Comparison of ENCODE assay signal across 8 cellular contexts in the genomic region with DNA sequence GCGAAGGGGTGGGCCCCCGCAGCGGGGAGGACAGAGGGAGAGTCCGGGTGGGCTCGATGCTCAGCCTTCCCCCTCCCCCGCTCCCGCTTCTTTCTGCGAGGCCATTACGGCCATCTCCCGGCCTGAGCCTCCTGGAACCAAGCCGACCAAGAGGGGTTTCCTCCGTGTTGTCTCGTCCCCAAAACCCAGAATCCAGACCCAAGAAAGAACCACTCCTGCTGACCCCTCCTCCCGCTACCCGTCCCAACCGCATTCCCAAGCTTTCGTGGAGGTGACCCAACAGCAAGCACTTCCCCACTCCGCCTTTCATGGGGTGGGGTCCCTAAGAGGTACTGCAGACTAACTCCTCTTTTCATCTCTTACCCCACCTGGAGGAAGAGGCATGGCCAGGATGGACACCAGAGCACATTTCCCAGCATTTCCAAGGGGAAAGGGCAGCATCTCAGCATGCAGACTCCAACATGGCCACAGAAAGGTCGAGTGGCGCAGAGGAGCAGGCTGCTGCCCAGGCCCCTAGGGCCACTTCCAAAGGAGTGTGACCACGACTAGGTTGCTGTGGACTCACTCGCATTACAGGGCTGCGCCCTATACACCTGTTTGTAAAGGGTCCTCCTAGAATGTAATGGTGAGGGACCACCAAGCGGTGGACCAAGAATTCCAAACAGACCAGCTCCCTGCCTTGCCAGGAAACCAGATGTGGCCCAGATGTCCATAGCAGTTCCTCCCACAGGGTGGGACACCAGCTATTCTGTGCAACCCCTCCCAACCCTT. TPM values are rescaled to one million over a fixed set of nuclear protein-coding genes. Genes with fewer than 3 reads are reported as not detected.
DNase-seq lines count a peak whose midpoint lies in the region; ATAC-seq, FAIRE-seq and TF ChIP-seq lines count a peak whose summit lies in the region.

No MANE protein-coding gene starts in this region.

- 18 to 41% methylated on average over 8 to 10 of the region's 24 CpGs for WGBS in tibial nerve, 2 donors

- H3K27me3 Mint-ChIP-seq in astrocyte (ENCODE audit: low read depth, unreplicated experiment): no peaks in the 10 kb centered on the region

- H3K9me3 ChIP-seq in astrocyte (ENCODE audit: insufficient read depth, low read depth, low read length) (no peaks in the 10 kb centered on the region), left lung (no peaks in the 10 kb centered on the region), tibial nerve (no peaks in the 10 kb centered on the region)

- H3K4me1 Mint-ChIP-seq in astrocyte (ENCODE audit: low read depth, unreplicated experiment): peaks cover 24% of the 10 kb centered on the region

- peak overlapping the region; percentile 61 for H2AFZ ChIP-seq in astrocyte (ENCODE audit: low read depth, low read length)

- H3K27me3 ChIP-seq in astrocyte (ENCODE audit: insufficient read depth, low read length) (peaks cover 2% of the 10 kb centered on the region), left lung (peaks cover 0 to 67% of the 10 kb centered on the region in 2 donors), tibial nerve (no peaks in the 10 kb centered on the region)

- H3K4me3 ChIP-seq in astrocyte (ENCODE audit: insufficient read depth, low read depth, low read length) (peak overlapping the region; percentile 29), left lung (peak overlapping the region; percentile 25 to 39), tibial nerve (peak overlapping the region; percentile 39 to 53 (median 50))

- no peak overlapping the region for H3K27ac ChIP-seq in astrocyte (ENCODE audit: low read depth, low read length)
- H3K27ac ChIP-seq in left lung: peak overlapping the region in 1 of 2 donors; percentile 33
- H3K27ac ChIP-seq in tibial nerve: peak overlapping the region; percentile 45 to 76 (median 61)

- H3K36me3 Mint-ChIP-seq in astrocyte (ENCODE audit: low read depth, unreplicated experiment): no peaks in the 10 kb centered on the region

- H3K4me2 ChIP-seq in astrocyte (ENCODE audit: low read length): peak overlapping the region; percentile 86

- FAIRE-seq in astrocyte (lab: Jason Lieb, UNC) (no peak), frontal cortex (lab: Jason Lieb, UNC) (no peak)

- peaks cover 39% of the 10 kb centered on the region for H3K4me1 ChIP-seq in astrocyte (ENCODE audit: insufficient read depth, low read length)
- peaks cover 14 to 35% of the 10 kb centered on the region in 2 donors for H3K4me1 ChIP-seq in left lung
- H3K4me1 ChIP-seq in tibial nerve: peaks cover 0 to 49% (median 25%) of the 10 kb centered on the region in 4 donors

- no peak for TF ChIP-seq POLR2A in tibial nerve (IDR thresholded peaks at IDR 0.05)

- ATAC-seq in HG03460 (IDR thresholded peaks at IDR 0.05; ENCODE audit: unreplicated experiment) (peak; percentile 7), left lung (peak; percentile 9)

- intact Hi-C loops in left lung (cut with DNase I): no loop called here

- H4K20me1 ChIP-seq in astrocyte (ENCODE audit: insufficient read depth, low read length): no peaks in the 10 kb centered on the region

- TF ChIP-seq CTCF in GM12873 (IDR thresholded peaks at IDR 0.05; ENCODE audit: insufficient read depth, low read depth, low read length, missing control alignments) (peak; percentile 28), astrocyte (IDR thresholded peaks at IDR 0.05; ENCODE audit: insufficient read depth, low read depth, low read length) (no peak), left lung (IDR thresholded peaks at IDR 0.05) (no peak), tibial nerve (IDR thresholded peaks at IDR 0.05) (no peak)

- no peaks in the 10 kb centered on the region for H3K36me3 ChIP-seq in astrocyte (ENCODE audit: insufficient read depth, low read length)
- no peaks in the 10 kb centered on the region for H3K36me3 ChIP-seq in left lung
- no peaks in the 10 kb centered on the region for H3K36me3 ChIP-seq in tibial nerve

- no peak for DNase-seq in astrocyte (ENCODE audit: low read depth)
- no peak for DNase-seq in left lung
- DNase-seq in tibial nerve (ENCODE audit: low spot score in 2 of 2): no peak
- DNase-seq in DMS 273 treated with DMSO at 0.1 percent for 48 hours (lab: John Stamatoyannopoulos, UW): no peak
- DNase-seq in T-helper 9 cell: no peak
- DNase-seq in frontal cortex (ENCODE audit: low spot score in 2 of 2): no peak

- peak overlapping the region; percentile 56 for H3K9ac ChIP-seq in astrocyte (ENCODE audit: low read length)

- no peaks in the 10 kb centered on the region for H3K9me3 Mint-ChIP-seq in astrocyte (ENCODE audit: unreplicated experiment)

- peak overlapping the region; percentile 93 for H3K27ac Mint-ChIP-seq in astrocyte (ENCODE audit: unreplicated experiment)

- peak overlapping the region; percentile 76 for H3K4me3 Mint-ChIP-seq in astrocyte (ENCODE audit: unreplicated experiment)

- no peaks in the 10 kb centered on the region for H3K79me2 ChIP-seq in astrocyte (ENCODE audit: insufficient read depth, low read length)

- TF ChIP-seq EP300 in tibial nerve (IDR thresholded peaks at IDR 0.05): no peak

RNA-seq across cellular contexts. Expression of a gene that starts 53.5 kb away (rescaled TPM):
- 53.4 and 56.1 TPM in 2 replicates for total RNA-seq in astrocyte
- total RNA-seq in left lung: 100 to 1,000 TPM in 1 of 2 donors, 10 to 100 TPM in 1; 85.5 to 100 TPM
- total RNA-seq in tibial nerve: 10 to 100 TPM in 3 of 4 donors, 1 to 10 TPM in 1; 8.8 to 36.6 (median 18.9) TPM
- 41.2 TPM for total RNA-seq in frontal cortex

RNA-seq across cellular contexts. Expression of a gene that starts 53.6 kb away (rescaled TPM):
- total RNA-seq in astrocyte (86.6 and 95.6 TPM in 2 replicates), left lung (100 to 1,000 TPM in 1 of 2 donors, 10 to 100 TPM in 1; 79.9 to 186 TPM), tibial nerve (10 to 100 TPM; 18.6 to 34.5 (median 27.6) TPM), frontal cortex (35.5 TPM)
